16 cellular contexts compared by ENCODE assay signal in genomic region chr12:1350934-1351240, GRCh38.
DNase-seq lines count a peak whose midpoint lies in the region; TF ChIP-seq lines count a peak whose summit lies in the region.
"Had no signal": no experiment of that assay in that cellular context is flagged by ENCODE, and none has a peak within 500 bp of the region (broad histone marks: within the 10 kb centered on the region; RNA-seq: fewer than 3 reads in every experiment).

No MANE protein-coding gene starts in this region.

- TF ChIP-seq EP300 in transverse colon (IDR thresholded peaks at IDR 0.05; ENCODE audit: low read depth): no peak

- DNase-seq in NCI-H82 (lab: John Stamatoyannopoulos, UW) (peak; percentile 8), NCI-H82 treated with DMSO at 0.1 percent for 48 hours (lab: John Stamatoyannopoulos, UW; ENCODE audit: unreplicated experiment) (no peak), amniotic epithelial cell (ENCODE audit: low read depth) (peak; percentile 76), mesenchymal stem cell (no peak), transverse colon (no peak), GM19240 (ENCODE audit: insufficient read length, low spot score) (no peak), uterus (no peak), RKO (ENCODE audit: low spot score) (no peak)
- DNase-seq: activated CD4-positive, CD25-positive, alpha-beta regulatory T cell; anterior cingulate cortex; CD4-positive, CD25-positive, alpha-beta regulatory T cell; dermis blood vessel endothelial cell; naive thymus-derived CD8-positive, alpha-beta T cell; NCI-H748 treated with DMSO at 0.1 percent for 48 hours; T-helper 1 cell had no signal

- no peak for TF ChIP-seq CTCF in transverse colon (IDR thresholded peaks at IDR 0.05)
- TF ChIP-seq CTCF in uterus (IDR thresholded peaks at IDR 0.05): no peak

- H3K27me3 ChIP-seq in mesenchymal stem cell (ENCODE audit: control insufficient read depth in 1 of 2, insufficient read depth in 1 of 2, low read length in 2 of 2) (no peaks in the 10 kb centered on the region), transverse colon (no peaks in the 10 kb centered on the region), uterus (no peaks in the 10 kb centered on the region)
- H3K27me3 ChIP-seq: esophagus muscularis mucosa had no signal

- no peak overlapping the region for H3K23ac ChIP-seq in mesenchymal stem cell (ENCODE audit: low read length in 2 of 2)

- no peak overlapping the region for H2BK15ac ChIP-seq in mesenchymal stem cell (ENCODE audit: low read depth, poor library complexity, severe bottlenecking)

- TF ChIP-seq POLR2A in transverse colon (IDR thresholded peaks at IDR 0.05) (no peak), uterus (IDR thresholded peaks at IDR 0.05) (no peak)

- in situ Hi-C loops in transverse colon (cut with MboI; ENCODE audit: low pct_ligation_motif_present in 1 of 4, low pct_unique_long_range_greater_than_20kb in 1 of 4, low sequenced_read_pairs in 3 of 4): no loop called here

- intact Hi-C loops in transverse colon (cut with DNase I; ENCODE audit: low total_unique reads): no loop called here
- intact Hi-C loops in uterus (cut with DNase I; ENCODE audit: low total_unique reads): no loop called here

- WGBS in mesenchymal stem cell: 67% methylated on average over 1 of the region's 1 CpG
- 83 to 96% methylated on average over 1 of the region's 1 CpG for WGBS in transverse colon (ENCODE audit: low coverage in 1 of 2), 2 donors

- H3K14ac ChIP-seq in mesenchymal stem cell (ENCODE audit: low read length in 2 of 2): no peak overlapping the region

- H3K27ac ChIP-seq in mesenchymal stem cell (ENCODE audit: low read length, poor library complexity, severe bottlenecking) (peak overlapping the region; percentile 94), transverse colon (peak overlapping the region; percentile 61 to 82 (median 72)), uterus (no peak overlapping the region)
- H3K27ac ChIP-seq: esophagus muscularis mucosa had no signal

- H3K4me1 ChIP-seq in mesenchymal stem cell (ENCODE audit: control insufficient read depth, insufficient read depth, low read depth, low read length): peaks cover 15% of the 10 kb centered on the region
- H3K4me1 ChIP-seq in transverse colon: peaks cover 0 to 31% (median 28%) of the 10 kb centered on the region in 4 donors
- no peaks in the 10 kb centered on the region for H3K4me1 ChIP-seq in uterus

- H2AK5ac ChIP-seq in mesenchymal stem cell (ENCODE audit: low read length, severe bottlenecking): peak overlapping the region; percentile 99

- peak overlapping the region; percentile 51 for H4K8ac ChIP-seq in mesenchymal stem cell (ENCODE audit: low read length)

- H3K9ac ChIP-seq in mesenchymal stem cell (ENCODE audit: low read length): no peak overlapping the region

- no peak overlapping the region for H3K4ac ChIP-seq in mesenchymal stem cell (ENCODE audit: low read depth in 1 of 2, low read length in 2 of 2)

- H2BK120ac ChIP-seq in mesenchymal stem cell (ENCODE audit: low read depth, low read length): no peak overlapping the region

- no peak overlapping the region for H2AFZ ChIP-seq in mesenchymal stem cell (ENCODE audit: low read depth, low read length)

- H3K18ac ChIP-seq in mesenchymal stem cell (ENCODE audit: low read depth in 1 of 2, low read length in 2 of 2): peak overlapping the region; percentile 34 to 80

- H2BK12ac ChIP-seq in mesenchymal stem cell (ENCODE audit: low read length in 2 of 2): peak overlapping the region; percentile 68 to 89

- H3K36me3 ChIP-seq in mesenchymal stem cell (ENCODE audit: control insufficient read depth in 1 of 2, insufficient read depth in 2 of 2, low read depth in 1 of 2, low read length in 2 of 2) (no peaks in the 10 kb centered on the region), transverse colon (no peaks in the 10 kb centered on the region), uterus (no peaks in the 10 kb centered on the region)

- no peaks in the 10 kb centered on the region for H3K9me3 ChIP-seq in mesenchymal stem cell (ENCODE audit: control insufficient read depth, low read length)
- no peaks in the 10 kb centered on the region for H3K9me3 ChIP-seq in transverse colon
- no peaks in the 10 kb centered on the region for H3K9me3 ChIP-seq in uterus
- H3K9me3 ChIP-seq: esophagus muscularis mucosa had no signal

- no peak overlapping the region for H3K4me2 ChIP-seq in mesenchymal stem cell (ENCODE audit: low read length, poor library complexity, severe bottlenecking)

- H2BK5ac ChIP-seq in mesenchymal stem cell (ENCODE audit: low read depth, low read length, poor library complexity, severe bottlenecking): peak overlapping the region; percentile 95

- peaks cover 4% of the 10 kb centered on the region for H3K79me1 ChIP-seq in mesenchymal stem cell (replicated peaks; ENCODE audit: low read length, poor library complexity, severe bottlenecking)

- no peak overlapping the region for H3K4me3 ChIP-seq in mesenchymal stem cell (ENCODE audit: insufficient read depth in 1 of 2, low read depth in 1 of 2, low read length in 2 of 2)
- no peak overlapping the region for H3K4me3 ChIP-seq in transverse colon
- H3K4me3 ChIP-seq in uterus: no peak overlapping the region
- H3K4me3 ChIP-seq: esophagus muscularis mucosa had no signal

- H4K91ac ChIP-seq in mesenchymal stem cell (ENCODE audit: low read length): peak overlapping the region; percentile 87

Comparison
In these comparisons a context has a peak if more than half of its experiments do, and no peak if none do; other contexts are left out.
1. DNase-seq: peak in NCI-H82 (single experiment) and amniotic epithelial cell (single experiment); none in NCI-H82 treated with DMSO at 0.1 percent for 48 hours (single experiment), mesenchymal stem cell (single experiment), transverse colon (single experiment), GM19240 (single experiment), uterus (0 of 2) and RKO (single experiment).
2. H3K27ac ChIP-seq: peak in mesenchymal stem cell (single experiment) and transverse colon (4 of 4); none in uterus (0 of 2).